In genomic region chr1:234950598-234950997, GRCh38 we compare ENCODE assay signal across 18 cellular contexts.
DNase-seq lines count a peak whose midpoint lies in the region; ATAC-seq, FAIRE-seq and TF ChIP-seq lines count a peak whose summit lies in the region.
"Had no signal": no experiment of that assay in that cellular context is flagged by ENCODE, and none has a peak within 500 bp of the region (broad histone marks: within the 10 kb centered on the region; RNA-seq: fewer than 3 reads in every experiment).

No MANE protein-coding gene starts in this region.

- H2AFZ ChIP-seq in HCT116 (ENCODE audit: low read depth, low read length, poor library complexity, severe bottlenecking) (peak overlapping the region; percentile 58), PC-3 (ENCODE audit: low read length) (no peak overlapping the region)

- no peak for TF ChIP-seq EP300 in A549 (IDR thresholded peaks at IDR 0.05)

- CTCF ChIA-PET in A549 (lab: Yijun Ruan, JAX) (interaction anchor here (1.0 kb wide), 1 partner anchor 133 kb away, joined by 3 read pairs; no protein-coding TSS in a partner anchor), HCT116 (lab: Charles Lee) (no interaction called here), PC-3 (lab: Charles Lee) (no interaction called here)

- H3K27me3 ChIP-seq in HCT116 (ENCODE audit: insufficient read depth, low read length), result peaks cover 6% of the 10 kb centered on the region; the same call in 1 of the 2 replicates
- H3K27me3 ChIP-seq in bronchial epithelial cell (ENCODE audit: control insufficient read depth, insufficient read depth, low read length), result no peaks in the 10 kb centered on the region
- H3K27me3 ChIP-seq in PC-3 (ENCODE audit: low read length), result no peaks in the 10 kb centered on the region

- no peaks in the 10 kb centered on the region for H3K36me3 ChIP-seq in HCT116 (ENCODE audit: control insufficient read depth in 1 of 2, insufficient read depth in 2 of 2, low read length in 2 of 2)
- H3K36me3 ChIP-seq in bronchial epithelial cell (ENCODE audit: control insufficient read depth, insufficient read depth, low read length), result no peaks in the 10 kb centered on the region
- H3K36me3 ChIP-seq in PC-3 (ENCODE audit: low read depth, low read length), result no peaks in the 10 kb centered on the region

- DNase-seq in A549 (ENCODE audit: low read depth in 1 of 2, low spot score in 1 of 2), result no peak
- DNase-seq in HCT116 (ENCODE audit: low read depth, low spot score), result no peak
- peak; percentile 67 for DNase-seq in bronchial epithelial cell (ENCODE audit: low read depth)
- DNase-seq in iris pigment epithelial cell (ENCODE audit: low read depth), result peak; percentile 37
- no peak for DNase-seq in GM19240 (ENCODE audit: insufficient read length, low spot score)
- DNase-seq in PC-3, result no peak
- DNase-seq in HuH-7 (ENCODE audit: low spot score), result no peak
- no peak for DNase-seq in GOT3 (lab: John Stamatoyannopoulos, UW)
- DNase-seq: CD8-positive, alpha-beta T cell; COR-L47; DMS153; DMS79 treated with DMSO at 0.1 percent for 48 hours; EL; HCEC 1CT had no signal

- peaks cover 11% of the 10 kb centered on the region for H3K9me3 ChIP-seq in A549
- no peaks in the 10 kb centered on the region for H3K9me3 ChIP-seq in HCT116 (ENCODE audit: control insufficient read depth in 1 of 2, insufficient read depth in 1 of 2, low read depth in 1 of 2, low read length in 2 of 2)
- no peaks in the 10 kb centered on the region for H3K9me3 ChIP-seq in PC-3 (ENCODE audit: low read length)

- H3K4me1 ChIP-seq in A549 (peaks cover 12% of the 10 kb centered on the region), HCT116 (ENCODE audit: control insufficient read depth in 1 of 2, insufficient read depth in 2 of 2, low read length in 2 of 2) (peaks cover 0 to 6% of the 10 kb centered on the region in 2 experiments; a peak in 3 of 4 replicates), PC-3 (ENCODE audit: insufficient read depth, low read length) (peaks cover 7% of the 10 kb centered on the region)

- TF ChIP-seq CTCF in A549 (IDR thresholded peaks at IDR 0.05) (no peak), HCT116 (IDR thresholded peaks at IDR 0.05 in 2 of 3, conservative IDR thresholded peaks at IDR 0.05 in 1 of 3; ENCODE audit: borderline replicate concordance in 1 of 3, insufficient read depth in 1 of 3, low read depth in 2 of 3, low read length in 2 of 3) (no peak), bronchial epithelial cell (IDR thresholded peaks at IDR 0.05; ENCODE audit: insufficient read depth, low read length, severe bottlenecking) (no peak), PC-3 (conservative IDR thresholded peaks at IDR 0.05; ENCODE audit: low read depth, low read length) (no peak)

- no peaks in the 10 kb centered on the region for H3K9me2 ChIP-seq in HCT116 (ENCODE audit: insufficient read depth)
- no peaks in the 10 kb centered on the region for H3K9me2 ChIP-seq in PC-3 (replicated peaks; ENCODE audit: low read length)

- H3K79me2 ChIP-seq in HCT116 (ENCODE audit: insufficient read depth, low read length) (no peaks in the 10 kb centered on the region), PC-3 (ENCODE audit: low read length) (no peaks in the 10 kb centered on the region)

- ATAC-seq in A549 (no peak), HCT116 (no peak), PC-3 (no peak)
- ATAC-seq: CD8-positive, alpha-beta T cell had no signal

- H3K4me3 ChIP-seq in A549 (no peak overlapping the region), HCT116 (replicated peaks in 1 of 2; ENCODE audit: low read depth in 1 of 2, low read length in 2 of 2) (no peak overlapping the region), bronchial epithelial cell (ENCODE audit: low read depth, low read length) (no peak overlapping the region), PC-3 (ENCODE audit: low read length) (no peak overlapping the region)

- H3K4me2 ChIP-seq in A549 (no peak overlapping the region), HCT116 (ENCODE audit: low read length) (no peak overlapping the region), PC-3 (ENCODE audit: low read length) (no peak overlapping the region)

- FAIRE-seq in A549 (lab: Jason Lieb, UNC) (no peak), bronchial epithelial cell (lab: Jason Lieb, UNC) (no peak)
- FAIRE-seq: D721Med, G401.6, GM12891, HTR-8/SVneo had no signal

- H3F3A ChIP-seq in PC-3 (ENCODE audit: low read length, unreplicated experiment), result no peaks in the 10 kb centered on the region

- TF ChIP-seq POLR2A in A549 (IDR thresholded peaks at IDR 0.05; ENCODE audit: low read length) (no peak), HCT116 (IDR thresholded peaks at IDR 0.05; ENCODE audit: borderline replicate concordance, extremely low read depth, insufficient read depth, insufficient read length) (no peak)

- intact Hi-C loops in HCT116 (cut with micrococcal nuclease), result no loop called here
- intact Hi-C loops in PC-3 (cut with micrococcal nuclease), result no loop called here

- no peak for TF ChIP-seq RAD21 in A549 (conservative IDR thresholded peaks at IDR 0.05 in 1 of 2, IDR thresholded peaks at IDR 0.05 in 1 of 2)
- no peak for TF ChIP-seq RAD21 in HCT116 (IDR thresholded peaks at IDR 0.05; ENCODE audit: low read depth)

- no peak overlapping the region for H3K9ac ChIP-seq in HCT116 (ENCODE audit: low read length)
- H3K9ac ChIP-seq in PC-3 (ENCODE audit: low read length), result no peak overlapping the region

- H3K27ac ChIP-seq in A549 (peak overlapping the region in 1 of 2 experiments; percentile 42; a peak in 2 of 6 replicates), HCT116 (ENCODE audit: low read depth, low read length) (no peak overlapping the region), PC-3 (ENCODE audit: low read length) (no peak overlapping the region)

- BruUV-seq in HCT116 (replicated peaks; lab: Mats Ljungman, UMichigan), result no TSS peak
- no TSS peak for BruUV-seq in PC-3 (replicated peaks; lab: Mats Ljungman, UMichigan)

- POLR2A ChIA-PET in A549 (lab: Yijun Ruan, JAX), result interaction anchor here (0.6 to 1.1 kb wide), 2 partner anchors 226 to 475 kb away, joined by 3 read pairs; no protein-coding TSS in a partner anchor
- POLR2A ChIA-PET in HCT116 (lab: Charles Lee), result interaction anchor here (0.7 kb wide), 1 partner anchor 43 kb away, joined by 3 read pairs; no protein-coding TSS in a partner anchor
- POLR2A ChIA-PET in PC-3 (lab: Charles Lee; ENCODE audit: unreplicated experiment), result no interaction called here

- no peaks in the 10 kb centered on the region for H4K20me1 ChIP-seq in HCT116 (ENCODE audit: insufficient read depth)
- H4K20me1 ChIP-seq in PC-3 (ENCODE audit: low read length), result no peaks in the 10 kb centered on the region

- RAD21 ChIA-PET in HCT116 (lab: Charles Lee; ENCODE audit: low non-redundant PET in 1 of 2, low total read pairs in 2 of 2, uncharacterized antibody in 2 of 2, unreplicated experiment in 2 of 2), result no interaction called here

TF ChIP-seq in A549, 52 proteins besides CTCF, POLR2A, EP300 and RAD21:
- TF ChIP-seq FOSB (CRISPR knock-in tag; IDR thresholded peaks at IDR 0.05) (no peak), MAFK (IDR thresholded peaks at IDR 0.05; ENCODE audit: partially characterized antibody) (peak; percentile 90)

TF ChIP-seq in HCT116, 20 proteins besides CTCF, POLR2A, EP300 and RAD21:
- TF ChIP-seq MAX (IDR thresholded peaks at IDR 0.05) (no peak), FOSL1 (IDR thresholded peaks at IDR 0.05; ENCODE audit: low read depth) (no peak)
TF ChIP-seq in HCT116: peak in this region for 0.

Comparison
In these comparisons a context has a peak if more than half of its experiments do, and no peak if none do; other contexts are left out.
1. DNase-seq: peak in bronchial epithelial cell (single experiment) and iris pigment epithelial cell (single experiment); none in A549 (0 of 2), HCT116 (single experiment), GM19240 (single experiment), PC-3 (single experiment), HuH-7 (single experiment) and GOT3 (single experiment).